In genomic region chr9:113462781-113463286, GRCh38 we compare ENCODE assay signal across 11 cellular contexts. TPM values are rescaled to one million over a fixed set of nuclear protein-coding genes. Genes with fewer than 3 reads are reported as not detected.
DNase-seq lines count a peak whose midpoint lies in the region; ATAC-seq, FAIRE-seq and TF ChIP-seq lines count a peak whose summit lies in the region.
"Had no signal": no experiment of that assay in that cellular context is flagged by ENCODE, and none has a peak within 500 bp of the region (broad histone marks: within the 10 kb centered on the region; RNA-seq: fewer than 3 reads in every experiment).

No MANE protein-coding gene starts in this region.

- intact Hi-C loops in ascending aorta (cut with DNase I): loop anchor here (5.0 kb wide), 1 partner anchor 104 kb away; no protein-coding TSS in a partner anchor

- H3K4me3 Mint-ChIP-seq in GM23338: peak overlapping the region; percentile 37

- H3K9me2 ChIP-seq in GM23338 (ENCODE audit: insufficient read depth): no peaks in the 10 kb centered on the region

- no peak for TF ChIP-seq EP300 in A549 (IDR thresholded peaks at IDR 0.05)

- H3K9me3 ChIP-seq in A549 (no peaks in the 10 kb centered on the region), ascending aorta (no peaks in the 10 kb centered on the region)

- CTCF ChIA-PET in A549 (lab: Yijun Ruan, JAX): interaction anchor here (0.6 to 5.4 kb wide), 12 partner anchors 11 to 960 kb away, joined by 3 to 31 read pairs (median 5); no protein-coding TSS in a partner anchor

- DNase-seq in A549 (ENCODE audit: low read depth in 1 of 2, low spot score in 1 of 2) (no peak), GM23338 (ENCODE audit: low spot score) (no peak), ascending aorta (ENCODE audit: low spot score in 2 of 2) (no peak), mucosa of gallbladder (ENCODE audit: low spot score) (peak; percentile 6), iPS-NIHi7 (ENCODE audit: extremely low spot score) (no peak)
- DNase-seq in activated naive CD4-positive, alpha-beta T cell treated with anti-CD3 and anti-CD28 coated beads, Interleukin-2, amount 50 U/mL, for 72 hours (ENCODE audit: low spot score in 2 of 2): no peak
- no peak for DNase-seq in stimulated activated CD4-positive, alpha-beta T cell treated with anti-CD3 and anti-CD28 coated beads, Interleukin-4, amount 100 ng/mL, for 4 hours
- DNase-seq: activated CD4-positive, alpha-beta T cell treated with anti-CD3 and anti-CD28 coated beads, Interleukin-2, amount 50 U/mL, for 4 hours; occipital lobe had no signal

- no peaks in the 10 kb centered on the region for H3F3A ChIP-seq in GM23338 (replicated peaks; ENCODE audit: low read depth)

- H4K20me1 ChIP-seq in GM23338 (replicated peaks; ENCODE audit: insufficient read depth): no peaks in the 10 kb centered on the region

- peaks cover 23% of the 10 kb centered on the region for H3K27me3 Mint-ChIP-seq in GM23338 (ENCODE audit: insufficient read depth, low read depth, poor library complexity)

- H2AFZ ChIP-seq in GM23338: peak overlapping the region; percentile 98

- no peaks in the 10 kb centered on the region for H3K9me3 Mint-ChIP-seq in GM23338
- H3K9me3 Mint-ChIP-seq in activated naive CD4-positive, alpha-beta T cell treated with anti-CD3 and anti-CD28 coated beads, Interleukin-2, amount 50 U/mL, for 72 hours: peaks cover 0 to 6% of the 10 kb centered on the region in 2 donors

- no peak for TF ChIP-seq RAD21 in A549 (conservative IDR thresholded peaks at IDR 0.05 in 1 of 2, IDR thresholded peaks at IDR 0.05 in 1 of 2)

- H3K36me3 ChIP-seq in GM23338 (ENCODE audit: insufficient read depth) (no peaks in the 10 kb centered on the region), ascending aorta (no peaks in the 10 kb centered on the region)

- H3K27me3 ChIP-seq in GM23338 (ENCODE audit: insufficient read depth) (peaks cover 26% of the 10 kb centered on the region), ascending aorta (no peaks in the 10 kb centered on the region)

- peaks cover 14% of the 10 kb centered on the region; the same call in 2 of the 3 replicates for H3K4me1 Mint-ChIP-seq in GM23338

- H3K4me1 ChIP-seq in A549 (peaks cover 24% of the 10 kb centered on the region), GM23338 (ENCODE audit: insufficient read depth) (peaks cover 17% of the 10 kb centered on the region), ascending aorta (peaks cover 0 to 7% of the 10 kb centered on the region in 2 donors)

- H3K27ac Mint-ChIP-seq in GM23338: no peak overlapping the region
- no peak overlapping the region for H3K27ac Mint-ChIP-seq in activated naive CD4-positive, alpha-beta T cell treated with anti-CD3 and anti-CD28 coated beads, Interleukin-2, amount 50 U/mL, for 72 hours

- peak overlapping the region; percentile 69 for H3K4me3 ChIP-seq in A549
- H3K4me3 ChIP-seq in GM23338: peak overlapping the region; percentile 80
- peak overlapping the region in 1 of 2 donors; percentile 72 for H3K4me3 ChIP-seq in ascending aorta

- TF ChIP-seq POLR2A in A549 (IDR thresholded peaks at IDR 0.05; ENCODE audit: low read length): no peak

- ATAC-seq in A549 (peak in 1 of 2 experiments; percentile 6; a peak in 2 of 6 replicates), GM23338 (no peak; the same call in 1 of the 3 replicates), HG02981 (IDR thresholded peaks at IDR 0.05; ENCODE audit: unreplicated experiment) (no peak)
- no peak for ATAC-seq in activated naive CD4-positive, alpha-beta T cell treated with anti-CD3 and anti-CD28 coated beads, Interleukin-2, amount 50 U/mL, for 72 hours

- FAIRE-seq in A549 (lab: Jason Lieb, UNC): no peak

- H3K4me2 ChIP-seq in A549: peak overlapping the region; percentile 88
- peak overlapping the region; percentile 94 for H3K4me2 ChIP-seq in GM23338

- TF ChIP-seq CTCF in A549 (IDR thresholded peaks at IDR 0.05) (no peak), GM23338 (conservative IDR thresholded peaks at IDR 0.05; ENCODE audit: low read depth in 2 of 2) (no peak), ascending aorta (IDR thresholded peaks at IDR 0.05) (no peak)

- H3K79me2 ChIP-seq in GM23338 (replicated peaks; ENCODE audit: insufficient read depth): no peaks in the 10 kb centered on the region

- 91% methylated on average over 11 of the region's 11 CpGs for WGBS in A549 (ENCODE audit: missing lambda C conversion rate)

- POLR2A ChIA-PET in A549 (lab: Yijun Ruan, JAX): interaction anchor here (0.6 to 0.7 kb wide), 2 partner anchors 52 to 213 kb away, joined by 3 read pairs; partner anchors contain the start of genes C9orf43 and POLE3

- H3K27ac ChIP-seq in A549 (peak overlapping the region; percentile 77 to 89), GM23338 (ENCODE audit: low read depth) (no peak overlapping the region), ascending aorta (peak overlapping the region; percentile 81 to 83)

- no peaks in the 10 kb centered on the region for H3K36me3 Mint-ChIP-seq in GM23338 (ENCODE audit: low read depth)
- no peaks in the 10 kb centered on the region for H3K36me3 Mint-ChIP-seq in activated naive CD4-positive, alpha-beta T cell treated with anti-CD3 and anti-CD28 coated beads, Interleukin-2, amount 50 U/mL, for 72 hours

TF ChIP-seq in A549, 52 proteins besides CTCF, POLR2A, EP300 and RAD21:
- TF ChIP-seq NPAS2 (CRISPR knock-in tag; IDR thresholded peaks at IDR 0.05; ENCODE audit: borderline replicate concordance) (no peak), NR3C1 (IDR thresholded peaks at IDR 0.05) (no peak), NFE2L2 (conservative IDR thresholded peaks at IDR 0.05; ENCODE audit: low read length) (no peak), JUNB (IDR thresholded peaks at IDR 0.05) (no peak), ZC3H11A (IDR thresholded peaks at IDR 0.05) (no peak)

TF ChIP-seq in GM23338, 12 proteins besides CTCF, POLR2A, EP300 and RAD21 (continues in another document):
- TF ChIP-seq JUNB (IDR thresholded peaks at IDR 0.05; ENCODE audit: unreplicated experiment) (no peak), POLR2AphosphoS5 (IDR thresholded peaks at IDR 0.05; ENCODE audit: low read depth) (no peak), EZH2 (IDR thresholded peaks at IDR 0.05; ENCODE audit: low read depth, unreplicated experiment) (no peak), ZNF331 (CRISPR knock-in tag; IDR thresholded peaks at IDR 0.05; ENCODE audit: low read depth) (no peak), ETS1 (IDR thresholded peaks at IDR 0.05) (no peak)

RNA-seq across cellular contexts. Expression of gene RGS3, which starts 0.7 kb away (rescaled TPM):
- 19.6 and 21.5 TPM in 2 replicates for polyA plus RNA-seq in A549 (2011; rRNA removed)
- polyA plus RNA-seq in A549 (2012; cell fraction: cytosol; rRNA removed): 26.3 and 27.7 TPM in 2 replicates
- 51.2 and 52.4 TPM in 2 replicates for polyA plus RNA-seq in A549 (2012; cell fraction: nucleus; rRNA removed)
- 17.1 to 22.9 TPM (median 20.8 TPM) in 3 replicates for polyA plus RNA-seq in A549 (2017; fragmentation: RNase III; extraction: RNeasy Plus Mini Kit Qiagen cat#74134 plus additional on column Dnase treatment)
- 29.2 and 29.6 TPM in 2 replicates for polyA minus RNA-seq in A549 (2011; rRNA and poly(A)+ RNA removed)
- total RNA-seq in GM23338 (2014; rRNA removed; shearing (Covaris generic)): 16.0 and 24.3 TPM in 2 replicates
- 12.2 and 14.2 TPM in 2 replicates for polyA plus RNA-seq in GM23338 (2016; fragmentation: Nextera tagmentation; extraction: Ambion mirVana)
- 125 TPM for total RNA-seq in ascending aorta
- 142 TPM for total RNA-seq in mucosa of gallbladder
- total RNA-seq in activated naive CD4-positive, alpha-beta T cell treated with anti-CD3 and anti-CD28 coated beads, Interleukin-2, amount 50 U/mL, for 72 hours: 10 to 100 TPM; 25.7 to 56.1 TPM

RNA-seq across cellular contexts. Expression of gene C9orf43, which starts 52.3 kb away (rescaled TPM):
- 0.89 and 1.0 TPM in 2 replicates for polyA plus RNA-seq in A549 (2011; rRNA removed)
- 0.41 and 0.60 TPM in 2 replicates for polyA plus RNA-seq in A549 (2012; cell fraction: cytosol; rRNA removed)
- 0.20 and 0.26 TPM in 2 replicates for polyA plus RNA-seq in A549 (2012; cell fraction: nucleus; rRNA removed)
- 0.50 to 1.1 TPM (median 0.85 TPM) in 3 replicates for polyA plus RNA-seq in A549 (2017; fragmentation: RNase III; extraction: RNeasy Plus Mini Kit Qiagen cat#74134 plus additional on column Dnase treatment)
- 0.37 and 1.5 TPM in 2 replicates for polyA minus RNA-seq in A549 (2011; rRNA and poly(A)+ RNA removed)
- 0.08 and 1.1 TPM in 2 replicates for total RNA-seq in GM23338 (2014; rRNA removed; shearing (Covaris generic))
- polyA plus RNA-seq in GM23338 (2016; fragmentation: Nextera tagmentation; extraction: Ambion mirVana): 0.14 and 0.63 TPM in 2 replicates
- not detected for total RNA-seq in ascending aorta
- 0.37 TPM for total RNA-seq in mucosa of gallbladder
- total RNA-seq in activated naive CD4-positive, alpha-beta T cell treated with anti-CD3 and anti-CD28 coated beads, Interleukin-2, amount 50 U/mL, for 72 hours: 1 to 10 TPM in 1 of 2 donors, under 1 TPM in 1; 0.68 to 1.0 TPM
- total RNA-seq: dermis blood vessel endothelial cell had no signal

RNA-seq across cellular contexts. Expression of gene POLE3, which starts 52.4 kb away (rescaled TPM):
- polyA plus RNA-seq in A549 (2011; rRNA removed): 129 and 143 TPM in 2 replicates
- polyA plus RNA-seq in A549 (2012; cell fraction: cytosol; rRNA removed): 80.0 and 85.8 TPM in 2 replicates
- 58.3 and 66.1 TPM in 2 replicates for polyA plus RNA-seq in A549 (2012; cell fraction: nucleus; rRNA removed)
- polyA plus RNA-seq in A549 (2017; fragmentation: RNase III; extraction: RNeasy Plus Mini Kit Qiagen cat#74134 plus additional on column Dnase treatment): 92.2 to 99.8 TPM (median 95.9 TPM) in 3 replicates
- polyA minus RNA-seq in A549 (2011; rRNA and poly(A)+ RNA removed): 34.2 and 38.5 TPM in 2 replicates
- total RNA-seq in GM23338 (2014; rRNA removed; shearing (Covaris generic)): 39.2 and 44.4 TPM in 2 replicates
- 81.3 and 103 TPM in 2 replicates for polyA plus RNA-seq in GM23338 (2016; fragmentation: Nextera tagmentation; extraction: Ambion mirVana)
- total RNA-seq in ascending aorta: 17.5 TPM
- 24.5 TPM for total RNA-seq in mucosa of gallbladder
- total RNA-seq in activated naive CD4-positive, alpha-beta T cell treated with anti-CD3 and anti-CD28 coated beads, Interleukin-2, amount 50 U/mL, for 72 hours: 10 to 100 TPM; 46.8 to 60.8 TPM
